Comparison of ENCODE assay signal across 9 cellular contexts in the genomic region with DNA sequence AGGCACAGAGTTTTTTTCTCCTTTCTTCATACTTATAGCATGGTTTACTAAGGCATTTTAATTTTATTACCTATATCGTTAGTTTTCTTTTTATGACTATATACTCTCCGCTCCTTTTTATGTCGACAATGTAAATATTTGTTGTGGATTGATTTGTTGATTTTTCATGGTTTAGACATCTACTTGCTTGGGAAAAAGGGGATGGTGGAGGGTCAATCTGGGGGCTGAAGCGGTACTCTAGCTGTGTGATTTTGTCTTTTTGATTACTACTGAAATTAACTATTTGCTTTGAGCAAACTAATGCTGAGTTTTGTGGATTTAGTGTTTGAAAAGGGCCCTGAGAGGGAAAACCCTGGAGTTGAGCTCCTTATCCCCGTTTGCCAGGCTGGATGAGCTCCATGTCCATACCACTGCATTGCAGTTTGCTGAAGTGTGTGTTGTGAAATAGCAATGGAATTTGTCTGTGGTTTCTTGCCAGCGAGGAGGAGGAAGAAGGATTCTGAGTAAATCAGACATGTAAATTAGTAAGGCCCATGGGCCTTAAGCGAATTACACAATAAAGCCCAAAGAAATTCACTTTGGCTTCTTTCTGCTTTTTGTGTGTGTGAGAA.
DNase-seq lines count a peak whose midpoint lies in the region; ATAC-seq and TF ChIP-seq lines count a peak whose summit lies in the region.
"Had no signal": no experiment of that assay in that cellular context is flagged by ENCODE, and none has a peak within 500 bp of the region (broad histone marks: within the 10 kb centered on the region; RNA-seq: fewer than 3 reads in every experiment).

No MANE protein-coding gene starts in this region.

- no peaks in the 10 kb centered on the region for H3K27me3 Mint-ChIP-seq in activated CD4-positive, alpha-beta T cell treated with anti-CD3 and anti-CD28 coated beads, Interleukin-2, amount 10 ng/mL, durations not matched to agents 7 days and 5 days

- CTCF ChIA-PET in activated CD4-positive, alpha-beta T cell treated with anti-CD3 and anti-CD28 coated beads, Interleukin-2, amount 10 ng/mL, durations not matched to agents 7 days and 5 days (lab: Charles Lee) = no interaction called here

- H3K36me3 Mint-ChIP-seq in activated CD4-positive, alpha-beta T cell treated with anti-CD3 and anti-CD28 coated beads, Interleukin-2, amount 10 ng/mL, durations not matched to agents 7 days and 5 days (ENCODE audit: low read depth) = no peaks in the 10 kb centered on the region

- no peak overlapping the region for H3K27ac Mint-ChIP-seq in activated CD4-positive, alpha-beta T cell treated with anti-CD3 and anti-CD28 coated beads, Interleukin-2, amount 10 ng/mL, durations not matched to agents 7 days and 5 days

- POLR2A ChIA-PET in activated CD4-positive, alpha-beta T cell treated with anti-CD3 and anti-CD28 coated beads, Interleukin-2, amount 10 ng/mL, durations not matched to agents 7 days and 5 days (lab: Charles Lee) = no interaction called here

- no peak for TF ChIP-seq CTCF in AG09309 (IDR thresholded peaks at IDR 0.05; ENCODE audit: control insufficient read depth, insufficient read depth, low read depth, low read length, missing control alignments)

- H3K4me3 ChIP-seq in AG09309 (ENCODE audit: control insufficient read depth, low read depth, low read length) = no peak overlapping the region
- H3K4me3 ChIP-seq: tibial nerve had no signal

- ATAC-seq in GM21360 (IDR thresholded peaks at IDR 0.05; ENCODE audit: unreplicated experiment) = no peak

- no peaks in the 10 kb centered on the region for H3K4me1 Mint-ChIP-seq in activated CD4-positive, alpha-beta T cell treated with anti-CD3 and anti-CD28 coated beads, Interleukin-2, amount 10 ng/mL, durations not matched to agents 7 days and 5 days

- H3K9me3 Mint-ChIP-seq in activated CD4-positive, alpha-beta T cell treated with anti-CD3 and anti-CD28 coated beads, Interleukin-2, amount 10 ng/mL, durations not matched to agents 7 days and 5 days = no peaks in the 10 kb centered on the region

- DNase-seq in AG09309 (ENCODE audit: low read depth) (peak; percentile 90), LHCN-M2 (ENCODE audit: low read depth) (peak; percentile 93), brain pericyte (ENCODE audit: low read depth, low spot score) (peak; percentile 47), medulla oblongata (ENCODE audit: extremely low spot score) (peak; percentile 47), NK-92 (lab: John Stamatoyannopoulos, UW; ENCODE audit: unreplicated experiment) (no peak), DMS153 (lab: John Stamatoyannopoulos, UW) (no peak)
- DNase-seq in activated CD4-positive, alpha-beta T cell treated with anti-CD3 and anti-CD28 coated beads, Interleukin-2, amount 10 ng/mL, durations not matched to agents 7 days and 5 days = no peak

- no peak overlapping the region for H3K4me3 Mint-ChIP-seq in activated CD4-positive, alpha-beta T cell treated with anti-CD3 and anti-CD28 coated beads, Interleukin-2, amount 10 ng/mL, durations not matched to agents 7 days and 5 days

Comparison
In these comparisons a context has a peak if more than half of its experiments do, and no peak if none do; other contexts are left out.
1. DNase-seq: peak in AG09309 (single experiment), LHCN-M2 (single experiment), brain pericyte (single experiment) and medulla oblongata (single experiment); none in NK-92 (single experiment), DMS153 (single experiment) and activated CD4-positive, alpha-beta T cell treated with anti-CD3 and anti-CD28 coated beads, Interleukin-2, amount 10 ng/mL, durations not matched to agents 7 days and 5 days (single experiment).